9 cellular contexts compared by ENCODE assay signal in genomic region chr13:80873589-80873988, GRCh38.
DNase-seq lines count a peak whose midpoint lies in the region; ATAC-seq and TF ChIP-seq lines count a peak whose summit lies in the region.
"Had no signal": no experiment of that assay in that cellular context is flagged by ENCODE, and none has a peak within 500 bp of the region (broad histone marks: within the 10 kb centered on the region; RNA-seq: fewer than 3 reads in every experiment).

No MANE protein-coding gene starts in this region.

- H3K27ac Mint-ChIP-seq in mesothelial cell of epicardium, result no peak overlapping the region

- peak; percentile 88 for ATAC-seq in HG03025 (IDR thresholded peaks at IDR 0.05; ENCODE audit: low FRiP score, unreplicated experiment)
- no peak for ATAC-seq in left colon

- no peak overlapping the region for H3K4me3 Mint-ChIP-seq in mesothelial cell of epicardium

- peak; percentile 26 for DNase-seq in activated gamma-delta T cell treated with Interleukin-2 at 50 U/mL for 16 hours
- no peak for DNase-seq in activated gamma-delta T cell (lab: John Stamatoyannopoulos, UW)
- peak; percentile 78 for DNase-seq in OCI-M1 (lab: John Stamatoyannopoulos, UW)
- peak; percentile 15 to 26 for DNase-seq in stimulated activated CD8-positive, alpha-beta memory T cell treated with anti-CD3 and anti-CD28 coated beads, Interleukin-7, amount 100 ng/mL, for 4 hours (ENCODE audit: low read depth in 2 of 2)
- no peak for DNase-seq in left colon
- no peak for DNase-seq in mesothelial cell of epicardium (ENCODE audit: low spot score in 2 of 2, unreplicated experiment in 2 of 2)
- no peak for DNase-seq in dermis blood vessel endothelial cell
- DNase-seq: hippocampal formation had no signal

- no peaks in the 10 kb centered on the region for H3K36me3 Mint-ChIP-seq in mesothelial cell of epicardium

- no peak for TF ChIP-seq CTCF in mesothelial cell of epicardium (IDR thresholded peaks at IDR 0.05; ENCODE audit: unreplicated experiment)

- peaks cover 39% of the 10 kb centered on the region for H3K4me1 Mint-ChIP-seq in mesothelial cell of epicardium

- no peaks in the 10 kb centered on the region for H3K27me3 Mint-ChIP-seq in mesothelial cell of epicardium (ENCODE audit: low read depth)

- intact Hi-C loops in left colon (cut with DNase I, micrococcal nuclease), result no loop called here

- no peaks in the 10 kb centered on the region for H3K9me3 Mint-ChIP-seq in mesothelial cell of epicardium

Comparison
In these comparisons a context has a peak if more than half of its experiments do, and no peak if none do; other contexts are left out.
1. DNase-seq: peak in activated gamma-delta T cell treated with Interleukin-2 at 50 U/mL for 16 hours (single experiment), OCI-M1 (single experiment) and stimulated activated CD8-positive, alpha-beta memory T cell treated with anti-CD3 and anti-CD28 coated beads, Interleukin-7, amount 100 ng/mL, for 4 hours (2 of 2); none in activated gamma-delta T cell (single experiment), left colon (0 of 2), mesothelial cell of epicardium (0 of 2) and dermis blood vessel endothelial cell (single experiment).